In the genomic region with DNA sequence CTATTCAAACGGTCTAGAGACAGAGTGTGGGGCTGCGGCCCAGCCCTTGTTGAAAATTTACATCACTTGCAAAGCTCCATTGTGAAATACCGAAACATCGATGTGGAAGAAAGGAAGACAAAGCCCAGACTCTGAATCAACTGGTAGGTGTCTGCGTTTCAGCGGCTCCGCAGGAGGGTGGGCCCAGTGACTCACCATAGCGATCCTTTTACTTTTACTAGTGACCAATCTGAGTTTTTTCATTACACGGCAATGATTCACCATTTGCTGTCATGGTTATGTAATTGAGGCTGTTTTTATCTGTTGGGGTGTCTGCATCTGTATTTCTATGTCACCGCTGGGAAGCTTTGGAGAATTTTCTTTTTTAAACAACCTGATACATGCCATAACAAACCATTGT, we compare ENCODE assay signal across 12 cellular contexts.
DNase-seq lines count a peak whose midpoint lies in the region; ATAC-seq and TF ChIP-seq lines count a peak whose summit lies in the region.
"Had no signal": no experiment of that assay in that cellular context is flagged by ENCODE, and none has a peak within 500 bp of the region (broad histone marks: within the 10 kb centered on the region; RNA-seq: fewer than 3 reads in every experiment).

No MANE protein-coding gene starts in this region.

- H3K4me3 ChIP-seq in AG10803 (ENCODE audit: low read length) = no peak overlapping the region
- H3K4me3 ChIP-seq: ascending aorta, lung had no signal

- ATAC-seq in HG03159 (IDR thresholded peaks at IDR 0.05; ENCODE audit: unreplicated experiment) (no peak), HG03469 (IDR thresholded peaks at IDR 0.05; ENCODE audit: unreplicated experiment) (no peak)

- DNase-seq in AG10803 (ENCODE audit: low read depth) = peak; percentile 79
- peak; percentile 99 for DNase-seq in HT1080 (ENCODE audit: low read depth)
- peak; percentile 73 for DNase-seq in SW480 (ENCODE audit: low spot score)
- peak; percentile 97 for DNase-seq in iris pigment epithelial cell (ENCODE audit: low read depth)
- DNase-seq in stimulated activated CD4-positive, alpha-beta T cell treated with anti-CD3 and anti-CD28 coated beads, Interleukin-12 subunit alpha, Interleukin-12 subunit beta, amount 100 ng/mL, for 4 hours = no peak
- no peak for DNase-seq in middle frontal gyrus (ENCODE audit: extremely low spot score, low spot score)
- DNase-seq: CD8-positive, alpha-beta memory T cell; NCI-H187 had no signal

- no peak for TF ChIP-seq CTCF in AG10803 (conservative IDR thresholded peaks at IDR 0.05; ENCODE audit: low read length)

Comparison
In these comparisons a context has a peak if more than half of its experiments do, and no peak if none do; other contexts are left out.
1. DNase-seq: peak in AG10803 (single experiment), HT1080 (single experiment), SW480 (single experiment) and iris pigment epithelial cell (single experiment); none in stimulated activated CD4-positive, alpha-beta T cell treated with anti-CD3 and anti-CD28 coated beads, Interleukin-12 subunit alpha, Interleukin-12 subunit beta, amount 100 ng/mL, for 4 hours (single experiment) and middle frontal gyrus (single experiment).